Comparison of ENCODE assay signal across 1 cellular context in the genomic region with DNA sequence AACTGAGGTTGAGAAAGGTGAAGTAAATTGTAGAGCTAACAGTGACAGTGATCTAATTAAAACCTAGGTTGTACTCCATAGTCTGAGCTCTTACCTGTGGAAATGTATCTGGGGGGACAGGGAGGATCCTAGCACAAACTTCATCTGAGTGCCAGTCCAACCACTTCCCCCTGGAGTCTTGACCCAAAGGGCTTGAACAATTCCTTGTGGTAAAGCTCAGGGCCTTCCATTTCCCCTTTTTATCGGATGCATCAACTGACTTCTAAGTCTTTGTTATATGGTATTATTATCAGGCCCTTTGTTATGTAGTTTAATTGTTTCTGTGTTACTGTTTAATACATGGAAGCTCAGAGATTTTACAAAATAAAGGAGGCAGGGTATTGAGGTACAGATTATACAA.
TF ChIP-seq lines count a peak whose summit lies in the region.

No MANE protein-coding gene starts in this region.

TF ChIP-seq in K562, 482 proteins besides CTCF, POLR2A, EP300 and RAD21 (continued from another document):
- TF ChIP-seq, protein P1, sequence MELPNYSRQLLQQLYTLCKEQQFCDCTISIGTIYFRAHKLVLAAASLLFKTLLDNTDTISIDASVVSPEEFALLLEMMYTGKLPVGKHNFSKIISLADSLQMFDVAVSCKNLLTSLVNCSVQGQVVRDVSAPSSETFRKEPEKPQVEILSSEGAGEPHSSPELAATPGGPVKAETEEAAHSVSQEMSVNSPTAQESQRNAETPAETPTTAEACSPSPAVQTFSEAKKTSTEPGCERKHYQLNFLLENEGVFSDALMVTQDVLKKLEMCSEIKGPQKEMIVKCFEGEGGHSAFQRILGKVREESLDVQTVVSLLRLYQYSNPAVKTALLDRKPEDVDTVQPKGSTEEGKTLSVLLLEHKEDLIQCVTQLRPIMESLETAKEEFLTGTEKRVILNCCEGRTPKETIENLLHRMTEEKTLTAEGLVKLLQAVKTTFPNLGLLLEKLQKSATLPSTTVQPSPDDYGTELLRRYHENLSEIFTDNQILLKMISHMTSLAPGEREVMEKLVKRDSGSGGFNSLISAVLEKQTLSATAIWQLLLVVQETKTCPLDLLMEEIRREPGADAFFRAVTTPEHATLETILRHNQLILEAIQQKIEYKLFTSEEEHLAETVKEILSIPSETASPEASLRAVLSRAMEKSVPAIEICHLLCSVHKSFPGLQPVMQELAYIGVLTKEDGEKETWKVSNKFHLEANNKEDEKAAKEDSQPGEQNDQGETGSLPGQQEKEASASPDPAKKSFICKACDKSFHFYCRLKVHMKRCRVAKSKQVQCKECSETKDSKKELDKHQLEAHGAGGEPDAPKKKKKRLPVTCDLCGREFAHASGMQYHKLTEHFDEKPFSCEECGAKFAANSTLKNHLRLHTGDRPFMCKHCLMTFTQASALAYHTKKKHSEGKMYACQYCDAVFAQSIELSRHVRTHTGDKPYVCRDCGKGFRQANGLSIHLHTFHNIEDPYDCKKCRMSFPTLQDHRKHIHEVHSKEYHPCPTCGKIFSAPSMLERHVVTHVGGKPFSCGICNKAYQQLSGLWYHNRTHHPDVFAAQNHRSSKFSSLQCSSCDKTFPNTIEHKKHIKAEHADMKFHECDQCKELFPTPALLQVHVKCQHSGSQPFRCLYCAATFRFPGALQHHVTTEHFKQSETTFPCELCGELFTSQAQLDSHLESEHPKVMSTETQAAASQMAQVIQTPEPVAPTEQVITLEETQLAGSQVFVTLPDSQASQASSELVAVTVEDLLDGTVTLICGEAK (IDR thresholded peaks at IDR 0.05): no peak
- TF ChIP-seq, protein P1 (CRISPR knock-in tag; IDR thresholded peaks at IDR 0.05): no peak
